In genomic region chr19:49127674-49128544, GRCh38 we compare ENCODE assay signal across 7 cellular contexts. TPM values are rescaled to one million over a fixed set of nuclear protein-coding genes. Genes with fewer than 3 reads are reported as not detected.
DNase-seq lines count a peak whose midpoint lies in the region; ATAC-seq and FAIRE-seq lines count a peak whose summit lies in the region.

No MANE protein-coding gene starts in this region.

- FAIRE-seq in GM18507 (lab: Jason Lieb, UNC) = peak; percentile 90

- intact Hi-C loops in sciatic nerve (cut with DNase I) = no loop called here

- ATAC-seq in HG02973 (IDR thresholded peaks at IDR 0.05; ENCODE audit: unreplicated experiment) (peak; percentile 81), sciatic nerve (peak; percentile 98)

- DNase-seq in GM18507 (ENCODE audit: extremely low spot score, insufficient read length, low read depth) (peak; percentile 96), NCI-H2029 treated with DMSO at 0.1 percent for 48 hours (lab: John Stamatoyannopoulos, UW) (peak; percentile 81), T-helper 9 cell (peak; percentile 94), astrocyte of the hippocampus (ENCODE audit: low read depth, low spot score) (peak; percentile 98), hypothalamus (lab: John Stamatoyannopoulos, UW) (peak; percentile 44 to 98 (median 94)), sciatic nerve (ENCODE audit: low spot score) (peak; percentile 98)

RNA-seq across cellular contexts. Expression of gene PPFIA3, which starts 8.6 kb away (rescaled TPM):
- 6.3 TPM for total RNA-seq in sciatic nerve

RNA-seq across cellular contexts. Expression of gene C19orf73, which starts 9.0 kb away (rescaled TPM):
- 0.67 TPM for total RNA-seq in sciatic nerve

RNA-seq across cellular contexts. Expression of gene LIN7B, which starts 13.7 kb away (rescaled TPM):
- 9.8 TPM for total RNA-seq in sciatic nerve

RNA-seq across cellular contexts. Expression of gene HRC, which starts 27.3 kb away (rescaled TPM):
- 5.1 TPM for total RNA-seq in sciatic nerve

RNA-seq across cellular contexts. Expression of gene TRPM4, which starts 29.7 kb away (rescaled TPM):
- 32.5 TPM for total RNA-seq in sciatic nerve

Comparison
In these comparisons a context has a peak if more than half of its experiments do, and no peak if none do; other contexts are left out.
1. Peak in every context shown above with its lines: DNase-seq and ATAC-seq.